22 cellular contexts compared by ENCODE assay signal in genomic region chr20:39452583-39453193, GRCh38.
"Had no signal": no experiment of that assay in that cellular context is flagged by ENCODE, and none has a peak within 500 bp of the region (broad histone marks: within the 10 kb centered on the region; RNA-seq: fewer than 3 reads in every experiment).

No MANE protein-coding gene starts in this region.

- H2AFZ ChIP-seq: hepatocyte had no signal

- H3K9me3 ChIP-seq: colonic mucosa, left ventricle myocardium inferior, neutrophil, psoas muscle, right lobe of liver, stomach, thoracic aorta, transverse colon had no signal

- H3K4me2 ChIP-seq: hepatocyte had no signal

- ATAC-seq: foreskin keratinocyte, psoas muscle, right lobe of liver had no signal

- H3K27me3 ChIP-seq: colonic mucosa, hepatocyte, neutrophil, right lobe of liver, stomach, transverse colon had no signal

- H3K79me2 ChIP-seq: hepatocyte had no signal

- H3K4me1 ChIP-seq: colonic mucosa, foreskin keratinocyte, left ventricle myocardium inferior, psoas muscle, right lobe of liver, stomach, transverse colon had no signal

- FAIRE-seq: endothelial cell of umbilical vein, kidney had no signal

- H3K27ac ChIP-seq: colonic mucosa, foreskin keratinocyte, hepatocyte, left ventricle myocardium inferior, neutrophil, psoas muscle, right lobe of liver, stomach, thoracic aorta, transverse colon had no signal

- H3K4me3 ChIP-seq: colonic mucosa, hepatocyte, left ventricle myocardium inferior, psoas muscle, right lobe of liver, stomach, thoracic aorta, transverse colon had no signal

- H3K36me3 ChIP-seq: colonic mucosa, left ventricle myocardium inferior, neutrophil, right lobe of liver, stomach, thoracic aorta, transverse colon had no signal

- DNase-seq: colonic mucosa; dermis blood vessel endothelial cell; endodermal cell; erythroblast; foreskin keratinocyte; kidney; left cardiac atrium; left ventricle myocardium inferior; mesendoderm; naive B cell; psoas muscle; retina; right lobe of liver; stimulated activated CD4-positive, alpha-beta T cell treated with anti-CD3 and anti-CD28 coated beads, Interleukin-4, amount 100 ng/mL, for 24 hours; stimulated activated naive CD4-positive, alpha-beta T cell; stomach; substantia nigra; transverse colon had no signal
